13 cellular contexts compared by ENCODE assay signal in the genomic region with DNA sequence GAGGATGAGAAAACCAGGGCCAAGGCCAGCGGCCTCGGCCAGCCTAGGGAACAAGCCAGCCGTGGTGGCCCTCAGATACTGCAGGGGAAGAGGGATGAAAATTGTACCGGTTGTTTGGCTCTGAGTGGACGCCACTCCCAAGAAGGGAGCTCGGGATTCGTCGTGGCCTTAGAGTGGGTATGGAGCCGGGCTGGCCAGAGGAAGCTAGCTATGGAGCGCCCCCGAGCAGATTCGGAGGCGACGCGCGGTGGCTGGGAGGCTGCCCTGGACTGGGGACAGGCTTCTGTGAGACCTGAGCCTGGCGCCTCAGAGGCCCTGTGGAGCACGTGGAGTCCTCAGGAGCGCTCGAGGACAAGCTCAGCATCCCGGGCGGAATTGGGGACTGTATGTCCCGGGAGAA. TPM values are rescaled to one million over a fixed set of nuclear protein-coding genes. Genes with fewer than 3 reads are reported as not detected.
DNase-seq lines count a peak whose midpoint lies in the region; ATAC-seq, FAIRE-seq and TF ChIP-seq lines count a peak whose summit lies in the region.
"Had no signal": no experiment of that assay in that cellular context is flagged by ENCODE, and none has a peak within 500 bp of the region (broad histone marks: within the 10 kb centered on the region; RNA-seq: fewer than 3 reads in every experiment).

No MANE protein-coding gene starts in this region.

- H3K9ac ChIP-seq in astrocyte (ENCODE audit: low read length) (peak overlapping the region; percentile 98), subcutaneous abdominal adipose tissue (ENCODE audit: low read length in 5 of 5) (peak overlapping the region in 2 of 5 donors; percentile 41 to 51)

- H3K4me3 Mint-ChIP-seq in astrocyte (ENCODE audit: unreplicated experiment), result no peak overlapping the region
- H3K4me3 Mint-ChIP-seq in progenitor cell of endocrine pancreas (ENCODE audit: low read depth), result no peak overlapping the region

- peaks cover 4% of the 10 kb centered on the region for H3K4me1 Mint-ChIP-seq in astrocyte (ENCODE audit: low read depth, unreplicated experiment)
- peaks cover 29% of the 10 kb centered on the region for H3K4me1 Mint-ChIP-seq in progenitor cell of endocrine pancreas (ENCODE audit: low read depth)

- H3K9me3 Mint-ChIP-seq in astrocyte (ENCODE audit: unreplicated experiment), result peaks cover 31% of the 10 kb centered on the region
- H3K9me3 Mint-ChIP-seq in progenitor cell of endocrine pancreas (ENCODE audit: low read depth), result no peaks in the 10 kb centered on the region

- intact Hi-C loops in esophagus muscularis mucosa (cut with DNase I), result loop anchor here (10.0 kb wide), 1 partner anchor 732 kb away; no protein-coding TSS in a partner anchor

- H2AFZ ChIP-seq in astrocyte (ENCODE audit: low read depth, low read length), result no peak overlapping the region

- TF ChIP-seq EP300 in esophagus muscularis mucosa (IDR thresholded peaks at IDR 0.05), result no peak

- H3K9me3 ChIP-seq in astrocyte (ENCODE audit: insufficient read depth, low read depth, low read length) (no peaks in the 10 kb centered on the region), subcutaneous abdominal adipose tissue (ENCODE audit: control insufficient read depth in 5 of 5, low read length in 5 of 5) (no peaks in the 10 kb centered on the region), esophagus muscularis mucosa (no peaks in the 10 kb centered on the region)
- H3K9me3 ChIP-seq: adrenal gland, heart left ventricle had no signal

- TF ChIP-seq CTCF in HFF-Myc (IDR thresholded peaks at IDR 0.05; ENCODE audit: low read depth, low read length, missing control alignments) (no peak), astrocyte (IDR thresholded peaks at IDR 0.05; ENCODE audit: insufficient read depth, low read depth, low read length) (no peak), esophagus muscularis mucosa (IDR thresholded peaks at IDR 0.05) (no peak), progenitor cell of endocrine pancreas (IDR thresholded peaks at IDR 0.05; ENCODE audit: unreplicated experiment) (no peak)

- TF ChIP-seq POLR2A in esophagus muscularis mucosa (IDR thresholded peaks at IDR 0.05; ENCODE audit: low read depth), result no peak

- no peaks in the 10 kb centered on the region for H3K36me3 Mint-ChIP-seq in astrocyte (ENCODE audit: low read depth, unreplicated experiment)
- H3K36me3 Mint-ChIP-seq in progenitor cell of endocrine pancreas (ENCODE audit: insufficient read depth), result no peaks in the 10 kb centered on the region

- H4K20me1 ChIP-seq in astrocyte (ENCODE audit: insufficient read depth, low read length), result peaks cover 3% of the 10 kb centered on the region

- FAIRE-seq in astrocyte (lab: Jason Lieb, UNC), result no peak

- H3K27me3 Mint-ChIP-seq in astrocyte (ENCODE audit: low read depth, unreplicated experiment) (peaks cover 99% of the 10 kb centered on the region), progenitor cell of endocrine pancreas (peaks cover 99% of the 10 kb centered on the region)

- no peak for ATAC-seq in GM18909 (IDR thresholded peaks at IDR 0.05; ENCODE audit: poor library complexity, unreplicated experiment)
- ATAC-seq: heart left ventricle had no signal

- peaks cover 43% of the 10 kb centered on the region for H3K4me1 ChIP-seq in astrocyte (ENCODE audit: insufficient read depth, low read length)
- peaks cover 1 to 43% (median 30%) of the 10 kb centered on the region in 5 donors for H3K4me1 ChIP-seq in subcutaneous abdominal adipose tissue (ENCODE audit: control insufficient read depth in 5 of 5, insufficient read depth in 5 of 5, low read length in 5 of 5)
- H3K4me1 ChIP-seq in esophagus muscularis mucosa, result peaks cover 15 to 48% (median 41%) of the 10 kb centered on the region in 4 donors

- H3K4me2 ChIP-seq in astrocyte (ENCODE audit: low read length), result peak overlapping the region; percentile 90

- peak overlapping the region; percentile 34 for H3K27ac Mint-ChIP-seq in astrocyte (ENCODE audit: unreplicated experiment)
- H3K27ac Mint-ChIP-seq in progenitor cell of endocrine pancreas, result no peak overlapping the region

- H3K36me3 ChIP-seq in astrocyte (ENCODE audit: insufficient read depth, low read length) (no peaks in the 10 kb centered on the region), subcutaneous abdominal adipose tissue (ENCODE audit: control insufficient read depth in 5 of 5, insufficient read depth in 5 of 5, low read length in 5 of 5) (peaks cover 0 to 3% (median 0%) of the 10 kb centered on the region in 5 donors), esophagus muscularis mucosa (no peaks in the 10 kb centered on the region)
- H3K36me3 ChIP-seq: adrenal gland had no signal

- 34% methylated on average over 6 of the region's 23 CpGs for WGBS in esophagus muscularis mucosa

- H3K4me3 ChIP-seq in HFF-Myc (replicated peaks; ENCODE audit: low read depth, low read length) (peak overlapping the region; percentile 91), astrocyte (ENCODE audit: insufficient read depth, low read depth, low read length) (peak overlapping the region; percentile 91), subcutaneous abdominal adipose tissue (ENCODE audit: low read depth in 1 of 5, low read length in 5 of 5) (peak overlapping the region in 4 of 5 donors; percentile 49 to 81 (median 72)), esophagus muscularis mucosa (no peak overlapping the region)
- H3K4me3 ChIP-seq: adrenal gland had no signal

- H3K27me3 ChIP-seq in astrocyte (ENCODE audit: insufficient read depth, low read length) (no peaks in the 10 kb centered on the region), subcutaneous abdominal adipose tissue (ENCODE audit: control insufficient read depth in 5 of 5, insufficient read depth in 4 of 5, low read length in 5 of 5) (peaks cover 31 to 78% (median 60%) of the 10 kb centered on the region in 5 donors), esophagus muscularis mucosa (peaks cover 0 to 100% (median 57%) of the 10 kb centered on the region in 4 donors)

- DNase-seq in HFF-Myc (ENCODE audit: extremely low read depth, low read depth) (no peak), astrocyte (ENCODE audit: low read depth) (no peak), iris pigment epithelial cell (ENCODE audit: low read depth) (peak; percentile 52), esophagus muscularis mucosa (ENCODE audit: extremely low spot score) (no peak), progenitor cell of endocrine pancreas (ENCODE audit: low spot score, unreplicated experiment) (no peak)
- DNase-seq: adrenal gland; effector memory CD4-positive, alpha-beta T cell; NCI-H1092 treated with DMSO at 0.1 percent for 48 hours; NCI-H524 had no signal

- peak overlapping the region; percentile 61 for H3K27ac ChIP-seq in astrocyte (ENCODE audit: low read depth, low read length)
- H3K27ac ChIP-seq in subcutaneous abdominal adipose tissue (ENCODE audit: low read depth, low read length), result peak overlapping the region; percentile 72
- H3K27ac ChIP-seq in esophagus muscularis mucosa (replicated peaks in 1 of 4), result peak overlapping the region in 2 of 4 donors; percentile 16 to 27

- peaks cover 88% of the 10 kb centered on the region for H3K79me2 ChIP-seq in astrocyte (ENCODE audit: insufficient read depth, low read length)

RNA-seq across cellular contexts. Expression of a gene that starts 2.7 kb away (rescaled TPM):
- total RNA-seq in astrocyte (1.3 and 2.6 TPM in 2 replicates), esophagus muscularis mucosa (10 to 100 TPM; 11.6 to 31.2 (median 28.4) TPM), progenitor cell of endocrine pancreas (1.5 TPM in 2 replicates)
- total RNA-seq: HT1080 had no signal

Comparison
In these comparisons a context has a peak if more than half of its experiments do, and no peak if none do; other contexts are left out.
1. H3K4me3 ChIP-seq: peak in HFF-Myc (single experiment), astrocyte (single experiment) and subcutaneous abdominal adipose tissue (4 of 5); none in esophagus muscularis mucosa (0 of 4).